Comparison of ENCODE assay signal across 8 cellular contexts in the genomic region with DNA sequence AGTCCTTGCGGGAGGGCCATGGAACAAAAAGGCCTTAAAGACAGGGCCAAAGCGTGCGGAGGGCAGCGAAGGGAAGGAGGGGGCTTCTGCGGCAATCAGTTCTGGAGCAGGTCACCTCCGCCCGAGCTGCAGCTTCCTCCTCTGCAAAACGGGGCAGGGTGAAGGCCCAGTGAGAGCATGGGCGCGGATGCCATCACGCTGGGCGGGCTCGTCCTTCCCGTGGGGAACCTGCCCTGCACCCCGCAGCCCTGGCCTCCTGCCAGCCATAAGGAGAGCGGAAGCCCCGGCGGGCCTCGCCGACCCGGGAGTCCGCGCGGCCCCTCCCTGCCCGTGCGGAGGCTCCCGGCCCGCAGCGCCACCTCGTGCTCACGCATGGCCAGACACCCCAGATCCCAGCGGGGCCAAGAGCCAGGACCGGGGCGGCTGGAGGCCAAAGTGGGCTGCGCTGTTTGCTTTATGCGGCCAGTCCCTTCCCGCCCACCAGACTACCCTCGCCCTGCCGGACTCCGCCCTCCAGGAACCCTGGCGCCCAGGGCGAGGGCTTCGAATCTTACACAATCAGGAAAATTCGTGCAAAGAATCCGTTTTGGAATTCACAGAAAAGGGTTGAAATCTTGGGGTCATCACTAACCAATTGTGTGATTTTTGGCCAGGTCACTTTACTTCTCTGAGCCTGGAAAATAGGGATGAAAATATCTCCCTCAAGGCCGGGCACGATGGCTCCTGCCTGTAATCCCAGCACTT. TPM values are rescaled to one million over a fixed set of nuclear protein-coding genes. Genes with fewer than 3 reads are reported as not detected.
DNase-seq lines count a peak whose midpoint lies in the region; ATAC-seq and TF ChIP-seq lines count a peak whose summit lies in the region.

No MANE protein-coding gene starts in this region.

- H3K79me2 ChIP-seq in PC-9 (ENCODE audit: low read depth): peaks cover 50% of the 10 kb centered on the region

- peaks cover 48% of the 10 kb centered on the region for H4K20me1 ChIP-seq in PC-9 (ENCODE audit: insufficient read depth)

- H3K9me3 ChIP-seq in PC-9 (ENCODE audit: insufficient read depth, low read depth): no peaks in the 10 kb centered on the region

- intact Hi-C loops in PC-9 (cut with micrococcal nuclease; ENCODE audit: unreplicated experiment): loop anchor here (1.0 to 2.0 kb wide), 2 partner anchors 30 to 65 kb away; no protein-coding TSS in a partner anchor
- intact Hi-C loops in activated T-helper 1 cell treated with anti-CD3 and anti-CD28 coated beads, Interleukin-12 subunit alpha, Interleukin-12 subunit beta, Interleukin-2, Interleukin-4 antibody, amounts not matched to agents 30 ng/mL and 10 ng/mL and 1 ng/mL, durations not matched to agents 14 hours and 24 hours and 36 hours (cut with micrococcal nuclease): loop anchor here (1.0 kb wide), 2 partner anchors 17 to 65 kb away; no protein-coding TSS in a partner anchor

- POLR2A ChIA-PET in PC-9 (lab: Charles Lee; ENCODE audit: unreplicated experiment): interaction anchor here (0.6 to 0.7 kb wide), 2 partner anchors 9 to 10 kb away, joined by 3 to 4 read pairs; no protein-coding TSS in a partner anchor

- DNase-seq in PC-9 (peak in 1 of 2 experiments; percentile 89), fibroblast of peridontal ligament (ENCODE audit: extremely low read depth) (peak; percentile 72)
- peak; percentile 69 for DNase-seq in activated T-helper 1 cell treated with anti-CD3 and anti-CD28 coated beads, Interleukin-12 subunit alpha, Interleukin-12 subunit beta, Interleukin-2, Interleukin-4 antibody, amounts not matched to agents 30 ng/mL and 10 ng/mL and 1 ng/mL, durations not matched to agents 14 hours and 24 hours and 36 hours (ENCODE audit: low spot score)
- DNase-seq in natural killer cell treated with Interleukin-12 subunit alpha and Interleukin-12 subunit beta and Interleukin-15 and Interleukin-18, amount 100 ng/mL, for 72 hours (ENCODE audit: low spot score): peak; percentile 74
- DNase-seq in stimulated activated naive CD4-positive, alpha-beta T cell (lab: John Stamatoyannopoulos, UW): peak; percentile 48 to 77 (median 66)

- peaks cover 79% of the 10 kb centered on the region for H3F3A ChIP-seq in PC-9 (ENCODE audit: insufficient read depth, low read depth)

- H3K36me3 ChIP-seq in PC-9 (ENCODE audit: low read depth): peaks cover 41% of the 10 kb centered on the region

- H3K4me3 Mint-ChIP-seq in activated T-helper 1 cell treated with anti-CD3 and anti-CD28 coated beads, Interleukin-12 subunit alpha, Interleukin-12 subunit beta, Interleukin-2, Interleukin-4 antibody, amounts not matched to agents 30 ng/mL and 10 ng/mL and 1 ng/mL, durations not matched to agents 14 hours and 24 hours and 36 hours: no peak overlapping the region
- peak overlapping the region; percentile 22 for H3K4me3 Mint-ChIP-seq in natural killer cell treated with Interleukin-12 subunit alpha and Interleukin-12 subunit beta and Interleukin-15 and Interleukin-18, amount 100 ng/mL, for 72 hours

- H3K27ac ChIP-seq in 22Rv1: peak overlapping the region; percentile 100
- no peak overlapping the region for H3K27ac ChIP-seq in PC-9

- no peaks in the 10 kb centered on the region for H3K9me2 ChIP-seq in PC-9 (ENCODE audit: insufficient read depth)

- H3K9me3 Mint-ChIP-seq in activated T-helper 1 cell treated with anti-CD3 and anti-CD28 coated beads, Interleukin-12 subunit alpha, Interleukin-12 subunit beta, Interleukin-2, Interleukin-4 antibody, amounts not matched to agents 30 ng/mL and 10 ng/mL and 1 ng/mL, durations not matched to agents 14 hours and 24 hours and 36 hours: no peaks in the 10 kb centered on the region
- no peaks in the 10 kb centered on the region for H3K9me3 Mint-ChIP-seq in natural killer cell treated with Interleukin-12 subunit alpha and Interleukin-12 subunit beta and Interleukin-15 and Interleukin-18, amount 100 ng/mL, for 72 hours

- ATAC-seq in GM18861 (IDR thresholded peaks at IDR 0.05; ENCODE audit: unreplicated experiment): peak; percentile 46
- peak; percentile 49 for ATAC-seq in HG03378 (IDR thresholded peaks at IDR 0.05; ENCODE audit: unreplicated experiment)
- peak; percentile 86 to 90 for ATAC-seq in natural killer cell treated with Interleukin-12 subunit alpha and Interleukin-12 subunit beta and Interleukin-15 and Interleukin-18, amount 100 ng/mL, for 72 hours

- no peak overlapping the region for H3K4me2 ChIP-seq in PC-9

- BruUV-seq in PC-9 (replicated peaks; lab: Mats Ljungman, UMichigan): no TSS peak

- H3K36me3 Mint-ChIP-seq in activated T-helper 1 cell treated with anti-CD3 and anti-CD28 coated beads, Interleukin-12 subunit alpha, Interleukin-12 subunit beta, Interleukin-2, Interleukin-4 antibody, amounts not matched to agents 30 ng/mL and 10 ng/mL and 1 ng/mL, durations not matched to agents 14 hours and 24 hours and 36 hours (ENCODE audit: low read depth): no peaks in the 10 kb centered on the region
- H3K36me3 Mint-ChIP-seq in natural killer cell treated with Interleukin-12 subunit alpha and Interleukin-12 subunit beta and Interleukin-15 and Interleukin-18, amount 100 ng/mL, for 72 hours: no peaks in the 10 kb centered on the region

- H2AFZ ChIP-seq in PC-9: no peak overlapping the region

- H3K4me3 ChIP-seq in PC-9: no peak overlapping the region

- peaks cover 39% of the 10 kb centered on the region for H3K4me1 ChIP-seq in PC-9 (replicated peaks; ENCODE audit: insufficient read depth)

- no peaks in the 10 kb centered on the region for H3K27me3 ChIP-seq in PC-9 (ENCODE audit: insufficient read depth, low read depth)

- peaks cover 48% of the 10 kb centered on the region for H3K27me3 Mint-ChIP-seq in activated T-helper 1 cell treated with anti-CD3 and anti-CD28 coated beads, Interleukin-12 subunit alpha, Interleukin-12 subunit beta, Interleukin-2, Interleukin-4 antibody, amounts not matched to agents 30 ng/mL and 10 ng/mL and 1 ng/mL, durations not matched to agents 14 hours and 24 hours and 36 hours (ENCODE audit: insufficient read depth)
- peaks cover 12 to 18% of the 10 kb centered on the region in 2 donors for H3K27me3 Mint-ChIP-seq in natural killer cell treated with Interleukin-12 subunit alpha and Interleukin-12 subunit beta and Interleukin-15 and Interleukin-18, amount 100 ng/mL, for 72 hours

- CTCF ChIA-PET in PC-9 (lab: Charles Lee): interaction anchor here (0.5 to 1.4 kb wide), 5 partner anchors 52 to 274 kb away, joined by 3 to 4 read pairs (median 3); no protein-coding TSS in a partner anchor

- TF ChIP-seq CTCF in 22Rv1 (IDR thresholded peaks at IDR 0.05) (peak; percentile 87), PC-9 (conservative IDR thresholded peaks at IDR 0.05) (peak; percentile 43)

- H3K27ac Mint-ChIP-seq in activated T-helper 1 cell treated with anti-CD3 and anti-CD28 coated beads, Interleukin-12 subunit alpha, Interleukin-12 subunit beta, Interleukin-2, Interleukin-4 antibody, amounts not matched to agents 30 ng/mL and 10 ng/mL and 1 ng/mL, durations not matched to agents 14 hours and 24 hours and 36 hours: no peak overlapping the region
- H3K27ac Mint-ChIP-seq in natural killer cell treated with Interleukin-12 subunit alpha and Interleukin-12 subunit beta and Interleukin-15 and Interleukin-18, amount 100 ng/mL, for 72 hours: no peak overlapping the region

- H3K4me1 Mint-ChIP-seq in activated T-helper 1 cell treated with anti-CD3 and anti-CD28 coated beads, Interleukin-12 subunit alpha, Interleukin-12 subunit beta, Interleukin-2, Interleukin-4 antibody, amounts not matched to agents 30 ng/mL and 10 ng/mL and 1 ng/mL, durations not matched to agents 14 hours and 24 hours and 36 hours (ENCODE audit: low read depth): peaks cover 12% of the 10 kb centered on the region
- no peaks in the 10 kb centered on the region for H3K4me1 Mint-ChIP-seq in natural killer cell treated with Interleukin-12 subunit alpha and Interleukin-12 subunit beta and Interleukin-15 and Interleukin-18, amount 100 ng/mL, for 72 hours (ENCODE audit: low read depth in 2 of 2)

RNA-seq across cellular contexts. Expression of gene TSKU, which starts 16.1 kb away (rescaled TPM):
- 89.3 and 99.4 TPM in 2 replicates for total RNA-seq in PC-9 (2021)
- total RNA-seq in activated T-helper 1 cell treated with anti-CD3 and anti-CD28 coated beads, Interleukin-12 subunit alpha, Interleukin-12 subunit beta, Interleukin-2, Interleukin-4 antibody, amounts not matched to agents 30 ng/mL and 10 ng/mL and 1 ng/mL, durations not matched to agents 14 hours and 24 hours and 36 hours: 0.91 and 1.1 TPM in 2 replicates
- not detected for total RNA-seq in natural killer cell treated with Interleukin-12 subunit alpha and Interleukin-12 subunit beta and Interleukin-15 and Interleukin-18, amount 100 ng/mL, for 72 hours

Comparison
In these comparisons a context has a peak if more than half of its experiments do, and no peak if none do; other contexts are left out.
1. RNA of gene TSKU, which starts 16.1 kb away (total RNA-seq): 89.3 to 99.4 TPM in PC-9; 0.91 to 1.1 TPM in activated T-helper 1 cell treated with anti-CD3 and anti-CD28 coated beads, Interleukin-12 subunit alpha, Interleukin-12 subunit beta, Interleukin-2, Interleukin-4 antibody, amounts not matched to agents 30 ng/mL and 10 ng/mL and 1 ng/mL, durations not matched to agents 14 hours and 24 hours and 36 hours and not detected in natural killer cell treated with Interleukin-12 subunit alpha and Interleukin-12 subunit beta and Interleukin-15 and Interleukin-18, amount 100 ng/mL, for 72 hours; every median in the first group is over 10 times any median in the second.
2. Peak in every context shown above with its lines, with median percentiles within 50 percentile points of each other: ATAC-seq.